ENCODE assay signal across 12 cellular contexts in the genomic region with DNA sequence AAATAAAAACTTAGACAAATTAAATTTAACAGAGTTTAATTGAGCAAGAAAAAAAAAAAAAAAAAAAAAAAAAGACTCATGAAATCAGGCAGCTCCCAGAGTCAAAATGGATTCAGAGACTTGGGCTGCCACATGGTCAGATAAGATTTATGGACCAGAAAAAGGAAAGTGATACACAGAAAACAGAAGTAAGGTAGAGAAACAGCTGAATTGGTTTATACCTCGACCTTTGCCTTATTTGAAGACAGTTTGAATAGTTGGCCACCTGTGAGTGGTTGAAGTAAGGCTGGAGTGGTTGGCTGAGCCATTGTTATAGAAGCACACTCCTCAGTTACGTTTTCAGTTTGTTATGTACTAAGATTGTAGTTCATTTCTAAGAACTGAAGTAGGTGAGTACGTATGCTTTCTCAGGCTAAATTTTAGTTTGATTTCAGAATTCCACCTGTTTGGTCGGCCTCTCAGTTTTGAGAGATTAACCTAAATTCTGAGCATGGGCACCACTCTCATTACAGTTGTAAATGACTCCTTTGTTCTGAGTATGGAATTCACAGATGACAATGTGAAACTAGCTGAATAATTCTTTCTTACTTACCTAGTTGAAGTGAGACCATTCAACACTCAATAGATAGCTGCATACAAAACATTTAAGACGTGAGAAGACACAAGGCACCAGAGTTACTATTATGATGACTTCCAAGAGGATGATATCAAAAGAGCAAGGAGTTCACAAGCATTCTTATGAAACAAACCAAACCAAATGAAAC.
DNase-seq lines count a peak whose midpoint lies in the region; ATAC-seq, FAIRE-seq and TF ChIP-seq lines count a peak whose summit lies in the region.
"Had no signal": no experiment of that assay in that cellular context is flagged by ENCODE, and none has a peak within 500 bp of the region (broad histone marks: within the 10 kb centered on the region; RNA-seq: fewer than 3 reads in every experiment).

No MANE protein-coding gene starts in this region.

- no peak overlapping the region for H3K4me3 ChIP-seq in brain microvascular endothelial cell (ENCODE audit: low read depth, low read length)
- H3K4me3 ChIP-seq: GM23338, sigmoid colon had no signal

- TF ChIP-seq POLR2A in H54 (IDR thresholded peaks at IDR 0.05; ENCODE audit: low read depth, low read length) = no peak

- no peak for FAIRE-seq in H54 (lab: Jason Lieb, UNC)

- H3K36me3 ChIP-seq in brain microvascular endothelial cell (replicated peaks) = no peaks in the 10 kb centered on the region
- H3K36me3 ChIP-seq: sigmoid colon had no signal

- H3K27ac ChIP-seq in brain microvascular endothelial cell = no peak overlapping the region

- H3K4me3 Mint-ChIP-seq in natural killer cell = no peak overlapping the region
- H3K4me3 Mint-ChIP-seq: GM23338 had no signal

- peaks cover 7% of the 10 kb centered on the region for H3K36me3 Mint-ChIP-seq in natural killer cell

- intact Hi-C loops in natural killer cell (cut with micrococcal nuclease) = loop anchor here (5.0 to 10.0 kb wide), 2 partner anchors 73 to 841 kb away; no protein-coding TSS in a partner anchor

- no peaks in the 10 kb centered on the region for H3K27me3 ChIP-seq in brain microvascular endothelial cell (replicated peaks)
- H3K27me3 ChIP-seq: sigmoid colon had no signal

- in situ Hi-C loops in GM13976 (cut with MboI; ENCODE audit: low sequenced_read_pairs, unreplicated experiment) (no loop called here), brain microvascular endothelial cell (cut with HindIII; ENCODE audit: low pct_ligation_motif_present, low sequenced_read_pairs) (no loop called here)

- no peaks in the 10 kb centered on the region for H3K27me3 Mint-ChIP-seq in natural killer cell (ENCODE audit: low read depth in 2 of 2)

- no peak overlapping the region for H3K27ac Mint-ChIP-seq in natural killer cell
- H3K27ac Mint-ChIP-seq: GM23338 had no signal

- ATAC-seq in GM21381 (IDR thresholded peaks at IDR 0.05; ENCODE audit: unreplicated experiment) = peak; percentile 73
- peak; percentile 94 for ATAC-seq in HG03159 (IDR thresholded peaks at IDR 0.05; ENCODE audit: unreplicated experiment)
- no peak for ATAC-seq in natural killer cell
- ATAC-seq: GM23338 had no signal

- peaks cover 0 to 3% of the 10 kb centered on the region in 2 donors for H3K9me3 Mint-ChIP-seq in natural killer cell
- H3K9me3 Mint-ChIP-seq: GM23338 had no signal

- peaks cover 36 to 37% of the 10 kb centered on the region in 2 donors for H3K4me1 Mint-ChIP-seq in natural killer cell

- DNase-seq in GM13976 (ENCODE audit: low spot score) (peak; percentile 42), left kidney (ENCODE audit: low read depth, low spot score) (peak; percentile 69), natural killer cell (no peak), brain microvascular endothelial cell (no peak), DMS79 treated with DMSO at 0.1 percent for 48 hours (lab: John Stamatoyannopoulos, UW) (no peak), H54 (ENCODE audit: insufficient read length, low spot score) (no peak)
- DNase-seq: effector memory CD4-positive, alpha-beta T cell; sigmoid colon; SW 1271 had no signal

- TF ChIP-seq CTCF in GM13976 (IDR thresholded peaks at IDR 0.05; ENCODE audit: borderline replicate concordance, control extremely low read depth, extremely low read depth, insufficient read depth, missing control alignments) (no peak), natural killer cell (IDR thresholded peaks at IDR 0.05) (no peak), brain microvascular endothelial cell (IDR thresholded peaks at IDR 0.05; ENCODE audit: low read depth, low read length, missing control alignments) (no peak)

Comparison
In these comparisons a context has a peak if more than half of its experiments do, and no peak if none do; other contexts are left out.
1. DNase-seq: peak in GM13976 (single experiment) and left kidney (single experiment); none in natural killer cell (single experiment), brain microvascular endothelial cell (single experiment), DMS79 treated with DMSO at 0.1 percent for 48 hours (single experiment) and H54 (single experiment).
2. ATAC-seq: peak in GM21381 (single experiment) and HG03159 (single experiment); none in natural killer cell (0 of 3).